Comparison of ENCODE assay signal across 1 cellular context in genomic region chr19:1064661-1065605, GRCh38.
TF ChIP-seq lines count a peak whose summit lies in the region.

No MANE protein-coding gene starts in this region.

TF ChIP-seq in GM12878, 131 proteins besides CTCF, POLR2A, EP300 and RAD21:
- TF ChIP-seq NRF1 (conservative IDR thresholded peaks at IDR 0.05; ENCODE audit: low read depth, low read length) (0 out of 2 replicates have a peak, but pooled peaks have one; percentile 33), BACH1 (IDR thresholded peaks at IDR 0.05; ENCODE audit: borderline replicate concordance) (0 out of 2 replicates have a peak, but pooled peaks have one; percentile 11), YY1 (IDR thresholded peaks at IDR 0.05; ENCODE audit: low read depth, low read length) (peak; percentile 72; the same call in 1 of the 2 replicates), SUPT20H (IDR thresholded peaks at IDR 0.05; ENCODE audit: borderline replicate concordance, control insufficient read depth, low read depth, low read length) (no peak), MAX (IDR thresholded peaks at IDR 0.05; ENCODE audit: low read depth, low read length) (peak; percentile 92), SMARCA5 (IDR thresholded peaks at IDR 0.05) (peak; percentile 88; the same call in 1 of the 2 replicates), BRCA1 (IDR thresholded peaks at IDR 0.05; ENCODE audit: low read depth, low read length) (no peak), BHLHE40 (IDR thresholded peaks at IDR 0.05; ENCODE audit: borderline replicate concordance in 1 of 2, low read depth in 2 of 2, low read length in 1 of 2) (peak; percentile 54 to 78; a peak in 3 of 4 replicates), DPF2 (IDR thresholded peaks at IDR 0.05) (0 out of 2 replicates have a peak, but pooled peaks have one; percentile 50), SMC3 (IDR thresholded peaks at IDR 0.05; ENCODE audit: borderline replicate concordance, low read length) (peak; percentile 33; the same call in 1 of the 2 replicates), LARP7 (IDR thresholded peaks at IDR 0.05) (0 out of 2 replicates have a peak, but pooled peaks have one; percentile 36), NR2F1 (conservative IDR thresholded peaks at IDR 0.05) (peak; percentile 73), HDAC2 (IDR thresholded peaks at IDR 0.05) (peak; percentile 83; the same call in 1 of the 2 replicates), ZNF687 (IDR thresholded peaks at IDR 0.05) (peak; percentile 94), ZZZ3 (IDR thresholded peaks at IDR 0.05; ENCODE audit: control insufficient read depth, insufficient read length, low read depth) (no peak), IKZF1 (conservative IDR thresholded peaks at IDR 0.05) (peak; percentile 69), USF1 (IDR thresholded peaks at IDR 0.05; ENCODE audit: borderline replicate concordance, extremely low read length, insufficient read depth, low read depth, low read length) (no peak), CBX3 (IDR thresholded peaks at IDR 0.05; ENCODE audit: borderline replicate concordance, low read depth) (no peak), MXI1 (IDR thresholded peaks at IDR 0.05; ENCODE audit: low read depth, low read length) (peak; percentile 61; the same call in 1 of the 2 replicates), RUNX3 (IDR thresholded peaks at IDR 0.05; ENCODE audit: low read length) (no peak), TCF3 (IDR thresholded peaks at IDR 0.05; ENCODE audit: borderline replicate concordance, insufficient read depth, low read depth, low read length) (peak; percentile 81; the same call in 1 of the 2 replicates), GATAD2B (conservative IDR thresholded peaks at IDR 0.05; ENCODE audit: low read depth) (peak; percentile 84), TCF12 (IDR thresholded peaks at IDR 0.05; ENCODE audit: low read depth, low read length) (peak; percentile 72), CEBPB (IDR thresholded peaks at IDR 0.05; ENCODE audit: borderline replicate concordance in 1 of 2, low read depth in 2 of 2, low read length in 2 of 2) (no peak), HDAC6 (IDR thresholded peaks at IDR 0.05; ENCODE audit: unreplicated experiment) (peak; percentile 100), STAT1 (conservative IDR thresholded peaks at IDR 0.05) (0 out of 2 replicates have a peak, but pooled peaks have one; percentile 33), RELB (IDR thresholded peaks at IDR 0.05; ENCODE audit: low read depth) (no peak), SRF (IDR thresholded peaks at IDR 0.05; ENCODE audit: low read depth in 2 of 2, low read length in 2 of 2) (no peak), MYC (IDR thresholded peaks at IDR 0.05; ENCODE audit: insufficient read depth, insufficient read length, insufficient replicate concordance, low read length, severe bottlenecking) (peak; percentile 53), JUNB (IDR thresholded peaks at IDR 0.05) (no peak)
